Comparison of ENCODE assay signal across 34 cellular contexts in genomic region chr13:36108342-36108741, GRCh38. TPM values are rescaled to one million over a fixed set of nuclear protein-coding genes. Genes with fewer than 3 reads are reported as not detected.
"Had no signal": no experiment of that assay in that cellular context is flagged by ENCODE, and none has a peak within 500 bp of the region (broad histone marks: within the 10 kb centered on the region; RNA-seq: fewer than 3 reads in every experiment).

No MANE protein-coding gene starts in this region.

- ATAC-seq: activated naive CD4-positive, alpha-beta T cell treated with anti-CD3 and anti-CD28 coated beads, Interleukin-2, amount 50 U/mL, for 72 hours; activated T-cell treated with anti-CD3 and anti-CD28 coated beads, Interleukin-2, amount 50 U/mL, for 4 hours; PC-3 had no signal

- DNase-seq: activated B cell treated with CpG ODN at 0.5 μM for 24 hours; activated CD4-positive, alpha-beta memory T cell treated with anti-CD3 and anti-CD28 coated beads for 36 hours; activated CD4-positive, alpha-beta T cell treated with anti-CD3 and anti-CD28 coated beads for 4 hours; activated CD4-positive, alpha-beta T cell treated with anti-CD3 and anti-CD28 coated beads, Interleukin-2, amount 50 U/mL, for 1 hour; activated CD4-positive, CD25-positive, alpha-beta regulatory T cell treated with anti-CD3 and anti-CD28 coated beads, Interleukin-2, amount 50 U/mL, for 72 hours; activated CD8-positive, alpha-beta memory T cell treated with anti-CD3 and anti-CD28 coated beads, Interleukin-2, amount 50 U/mL, for 4 hours; activated gamma-delta T cell treated with Interleukin-2 at 50 U/mL for 16 hours; activated naive CD4-positive, alpha-beta T cell treated with anti-CD3 and anti-CD28 coated beads for 36 hours; activated T-cell treated with anti-CD3 and anti-CD28 coated beads for 4 hours; activated T-cell treated with anti-CD3 and anti-CD28 coated beads, Interleukin-2, amount 50 U/mL, for 4 hours; adrenal gland; brain microvascular endothelial cell; central memory CD4-positive, alpha-beta T cell; MM.1S; MV-4-11; NCI-H1092; NCI-H1417; NCI-H1694; NCI-H2029; NCI-H2171 treated with DMSO at 0.1 percent for 48 hours; NCI-H345; NCI-H524 treated with DMSO at 0.1 percent for 48 hours; NCI-H748 treated with DMSO at 0.1 percent for 48 hours; NK-92 treated with Interleukin-12 subunit alpha and Interleukin-12 subunit beta, amount 100 ng/mL, for 24 hours; PC-3; Peyer's patch; RPMI8226; SHP77 treated with DMSO at 0.1 percent for 48 hours; SW 1271; T-helper 1 cell; T-helper 2 cell; T-helper 9 cell had no signal

RNA-seq across cellular contexts. Expression of gene DCLK1, which starts 22.8 kb away (rescaled TPM):
- total RNA-seq: activated B cell treated with CpG ODN at 0.5 μM for 24 hours; activated CD4-positive, alpha-beta memory T cell treated with anti-CD3 and anti-CD28 coated beads for 36 hours; activated naive CD4-positive, alpha-beta T cell treated with anti-CD3 and anti-CD28 coated beads for 36 hours; activated naive CD4-positive, alpha-beta T cell treated with anti-CD3 and anti-CD28 coated beads, Interleukin-2, amount 50 U/mL, for 72 hours; activated T-cell treated with anti-CD3 and anti-CD28 coated beads, Interleukin-2, amount 50 U/mL, for 4 hours; activated T-helper 1 cell treated with anti-CD3 and anti-CD28 coated beads, Interleukin-12 subunit alpha, Interleukin-12 subunit beta, Interleukin-2, Interleukin-4 antibody, amounts not matched to agents 30 ng/mL and 10 ng/mL and 1 ng/mL, durations not matched to agents 14 hours and 24 hours and 36 hours; PC-3 had no signal
